In the genomic region with DNA sequence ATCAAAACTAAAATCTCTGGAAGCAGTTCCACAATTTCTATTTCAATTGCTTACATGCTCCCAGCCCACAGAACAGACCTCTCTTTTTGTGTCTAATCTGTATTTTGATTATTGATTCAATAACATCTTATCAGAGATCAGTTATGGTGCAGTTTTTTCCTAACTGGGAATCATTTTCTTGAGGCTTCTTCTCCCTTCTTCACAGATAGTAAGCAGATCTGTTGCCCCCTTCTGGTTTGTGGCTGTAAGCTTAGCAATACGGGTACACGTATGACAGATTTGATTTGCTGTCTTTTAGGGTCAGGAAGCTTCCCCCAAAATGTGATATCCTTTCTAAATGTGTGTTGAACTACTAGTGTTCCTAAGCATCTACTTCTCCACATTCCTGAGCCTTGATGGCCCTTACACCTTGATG, we compare ENCODE assay signal across 8 cellular contexts. TPM values are rescaled to one million over a fixed set of nuclear protein-coding genes. Genes with fewer than 3 reads are reported as not detected.
DNase-seq lines count a peak whose midpoint lies in the region; ATAC-seq, FAIRE-seq and TF ChIP-seq lines count a peak whose summit lies in the region.

No MANE protein-coding gene starts in this region.

- H3K4me3 ChIP-seq in AG10803 (ENCODE audit: low read length), result no peak overlapping the region
- no peak overlapping the region for H3K4me3 ChIP-seq in lower lobe of right lung

- intact Hi-C loops in lower lobe of right lung (cut with DNase I), result no loop called here

- peak; percentile 86 for TF ChIP-seq CTCF in AG10803 (conservative IDR thresholded peaks at IDR 0.05; ENCODE audit: low read length)
- TF ChIP-seq CTCF in brain (conservative IDR thresholded peaks at IDR 0.05), result peak; percentile 43 to 66
- peak; percentile 30 for TF ChIP-seq CTCF in lower lobe of right lung (IDR thresholded peaks at IDR 0.05)

- H3K27me3 Mint-ChIP-seq in brain, result no peaks in the 10 kb centered on the region

- H3K36me3 ChIP-seq in lower lobe of right lung, result no peaks in the 10 kb centered on the region

- no peak overlapping the region for H3K4me3 Mint-ChIP-seq in brain

- peak overlapping the region in 3 of 5 experiments; percentile 62 to 93 (median 93) for H3K27ac Mint-ChIP-seq in brain

- no peak for FAIRE-seq in HTR-8/SVneo (lab: Jason Lieb, UNC)

- H3K4me1 Mint-ChIP-seq in brain, result peaks cover 32% of the 10 kb centered on the region

- DNase-seq in AG10803 (ENCODE audit: low read depth) (peak; percentile 68), HTR-8/SVneo (ENCODE audit: insufficient read length, low spot score) (peak; percentile 28), lower lobe of right lung (no peak), NCI-H1105 (lab: John Stamatoyannopoulos, UW) (no peak), NCI-H510A (lab: John Stamatoyannopoulos, UW) (no peak)
- DNase-seq in activated effector memory CD4-positive, alpha-beta T cell treated with anti-CD3 and anti-CD28 coated beads, Interleukin-2, amount 50 U/mL, for 16 hours, result no peak

- ATAC-seq in lower lobe of right lung (peak in 1 of 2 donors; percentile 40), GM21825 (IDR thresholded peaks at IDR 0.05; ENCODE audit: unreplicated experiment) (no peak)

- peaks cover 44% of the 10 kb centered on the region for H3K36me3 Mint-ChIP-seq in brain

- no peak overlapping the region for H3K27ac ChIP-seq in lower lobe of right lung

- H3K27me3 ChIP-seq in lower lobe of right lung (ENCODE audit: low read depth), result no peaks in the 10 kb centered on the region

- no peaks in the 10 kb centered on the region for H3K9me3 ChIP-seq in lower lobe of right lung

- peaks cover 27% of the 10 kb centered on the region for H3K4me1 ChIP-seq in lower lobe of right lung

- peaks cover 12 to 27% (median 23%) of the 10 kb centered on the region in 5 experiments for H3K9me3 Mint-ChIP-seq in brain

RNA-seq across cellular contexts. Expression of gene MRPS27, which starts 39.4 kb away (rescaled TPM):
- polyA plus RNA-seq in brain (ENCODE audit: insufficient read depth, low read depth, low replicate concordance), result 33.5 TPM
- total RNA-seq in lower lobe of right lung, result 35.1 TPM

RNA-seq across cellular contexts. Expression of gene PTCD2, which starts 39.5 kb away (rescaled TPM):
- polyA plus RNA-seq in brain (ENCODE audit: insufficient read depth, low read depth, low replicate concordance), result 2.1 TPM
- 5.9 TPM for total RNA-seq in lower lobe of right lung

Comparison
In these comparisons a context has a peak if more than half of its experiments do, and no peak if none do; other contexts are left out.
1. DNase-seq: peak in AG10803 (single experiment) and HTR-8/SVneo (single experiment); none in lower lobe of right lung (single experiment), NCI-H1105 (single experiment), activated effector memory CD4-positive, alpha-beta T cell treated with anti-CD3 and anti-CD28 coated beads, Interleukin-2, amount 50 U/mL, for 16 hours (single experiment) and NCI-H510A (single experiment).
2. CTCF ChIP-seq: peak in every context shown above with its lines; median percentile 86 in AG10803; 54 in brain; 30 in lower lobe of right lung.